Comparison of ENCODE assay signal across 1 cellular context in genomic region chr5:137832416-137832815, GRCh38.
TF ChIP-seq lines count a peak whose summit lies in the region.

No MANE protein-coding gene starts in this region.

TF ChIP-seq in SK-N-SH treated with all-trans-retinoic acid at 6 μM for 48 hours, 23 proteins besides CTCF, POLR2A, EP300 and RAD21 (continued from another document):
- TF ChIP-seq CREB5 (CRISPR knock-in tag; IDR thresholded peaks at IDR 0.05; ENCODE audit: low read depth) (no peak), RARB (CRISPR knock-in tag; IDR thresholded peaks at IDR 0.05) (0 out of 2 replicates have a peak, but pooled peaks have one; percentile 54), TOX (CRISPR knock-in tag; IDR thresholded peaks at IDR 0.05; ENCODE audit: borderline replicate concordance) (peak; percentile 68; the same call in 1 of the 2 replicates), ISL1 (CRISPR knock-in tag; IDR thresholded peaks at IDR 0.05) (peak; percentile 50; the same call in 1 of the 2 replicates), PATZ1 (CRISPR knock-in tag; IDR thresholded peaks at IDR 0.05; ENCODE audit: borderline replicate concordance) (peak; percentile 56; the same call in 1 of the 2 replicates), OSR1 (CRISPR knock-in tag; IDR thresholded peaks at IDR 0.05) (peak; percentile 95), ZNF70 (CRISPR knock-in tag; IDR thresholded peaks at IDR 0.05) (no peak), CSDC2 (CRISPR knock-in tag; IDR thresholded peaks at IDR 0.05) (peak; percentile 97), ESRRG (CRISPR knock-in tag; IDR thresholded peaks at IDR 0.05) (peak; percentile 54; the same call in 1 of the 2 replicates), POU6F1 (CRISPR knock-in tag; IDR thresholded peaks at IDR 0.05; ENCODE audit: borderline replicate concordance, low read depth) (0 out of 2 replicates have a peak, but pooled peaks have one; percentile 53), ZNF8 (CRISPR knock-in tag; IDR thresholded peaks at IDR 0.05) (no peak)
